In the genomic region with DNA sequence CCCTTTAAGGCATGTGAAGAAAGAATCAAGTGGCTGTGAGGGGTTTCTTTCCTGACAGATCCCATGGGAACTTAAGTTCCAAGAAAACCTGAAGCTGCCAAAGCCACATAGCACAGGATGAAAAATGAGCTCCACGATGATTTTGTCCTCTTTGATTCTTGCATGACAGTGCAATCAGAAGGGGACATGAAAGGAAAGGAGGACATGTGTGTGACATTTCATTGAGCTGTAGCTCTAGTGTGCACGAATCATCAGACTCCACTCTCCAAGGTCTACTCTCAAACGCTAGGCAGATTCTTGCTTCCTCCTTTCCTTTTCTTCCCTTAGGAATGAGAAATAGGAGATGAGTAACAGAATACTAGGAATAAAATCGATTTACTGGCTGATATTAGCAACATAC, we compare ENCODE assay signal across 14 cellular contexts.
"Had no signal": no experiment of that assay in that cellular context is flagged by ENCODE, and none has a peak within 500 bp of the region (broad histone marks: within the 10 kb centered on the region; RNA-seq: fewer than 3 reads in every experiment).

No MANE protein-coding gene starts in this region.

- H3K27ac Mint-ChIP-seq: activated CD8-positive, alpha-beta T cell treated with anti-CD3 and anti-CD28 coated beads, Interleukin-2, amount 10 ng/mL, durations not matched to agents 7 days and 5 days; T-cell had no signal

- FAIRE-seq: small intestine had no signal

- H3K27ac ChIP-seq: ovary, VCaP had no signal

- H3K36me3 Mint-ChIP-seq: T-cell had no signal

- H3K36me3 ChIP-seq: ovary, tibial nerve had no signal

- ATAC-seq: activated CD8-positive, alpha-beta T cell treated with anti-CD3 and anti-CD28 coated beads, Interleukin-2, amount 10 ng/mL, durations not matched to agents 7 days and 5 days; T-cell had no signal

- H3K4me3 ChIP-seq: ovary, tibial nerve had no signal

- H3K4me1 Mint-ChIP-seq: T-cell had no signal

- H3K4me3 Mint-ChIP-seq: activated CD8-positive, alpha-beta T cell treated with anti-CD3 and anti-CD28 coated beads, Interleukin-2, amount 10 ng/mL, durations not matched to agents 7 days and 5 days; nephron; T-cell had no signal

- H3K27me3 ChIP-seq: ovary, tibial nerve had no signal

- DNase-seq: activated CD8-positive, alpha-beta memory T cell treated with anti-CD3 and anti-CD28 coated beads, Interleukin-2, amount 50 U/mL, for 48 hours; activated CD8-positive, alpha-beta T cell treated with anti-CD3 and anti-CD28 coated beads, Interleukin-2, amount 10 ng/mL, durations not matched to agents 7 days and 5 days; activated naive CD4-positive, alpha-beta T cell treated with Interleukin-2 at 50 U/mL for 16 hours; central memory CD4-positive, alpha-beta T cell; cortex of kidney; hypothalamus; mammary epithelial cell; ovary; retina; small intestine; T-cell had no signal

- H3K9me3 ChIP-seq: ovary, tibial nerve had no signal
